1 cellular context compared by ENCODE assay signal in the genomic region with DNA sequence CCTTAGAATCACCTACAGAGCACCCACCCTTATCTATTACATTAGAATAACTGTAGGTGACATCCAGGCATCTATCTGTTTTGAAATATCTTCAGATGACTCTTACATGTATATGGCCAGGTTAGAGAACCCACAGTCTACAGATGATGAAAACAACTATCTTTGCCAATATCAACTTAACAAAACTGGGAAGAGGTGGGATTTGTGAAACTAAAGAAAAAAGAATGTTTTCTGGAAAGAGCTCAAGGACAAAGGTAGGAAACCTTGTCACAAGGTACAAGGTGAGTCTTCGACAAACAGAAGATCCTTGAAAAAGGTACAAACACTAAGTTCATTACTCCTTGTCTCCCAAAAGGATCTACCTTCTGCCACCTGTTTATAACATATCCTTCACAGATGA.
TF ChIP-seq lines count a peak whose summit lies in the region.

No MANE protein-coding gene starts in this region.

TF ChIP-seq in GM12878, 131 proteins besides CTCF, POLR2A, EP300 and RAD21 (continued from another document):
- no peak for TF ChIP-seq JUNB (IDR thresholded peaks at IDR 0.05)
- TF ChIP-seq, protein P1, sequence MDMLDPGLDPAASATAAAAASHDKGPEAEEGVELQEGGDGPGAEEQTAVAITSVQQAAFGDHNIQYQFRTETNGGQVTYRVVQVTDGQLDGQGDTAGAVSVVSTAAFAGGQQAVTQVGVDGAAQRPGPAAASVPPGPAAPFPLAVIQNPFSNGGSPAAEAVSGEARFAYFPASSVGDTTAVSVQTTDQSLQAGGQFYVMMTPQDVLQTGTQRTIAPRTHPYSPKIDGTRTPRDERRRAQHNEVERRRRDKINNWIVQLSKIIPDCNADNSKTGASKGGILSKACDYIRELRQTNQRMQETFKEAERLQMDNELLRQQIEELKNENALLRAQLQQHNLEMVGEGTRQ (IDR thresholded peaks at IDR 0.05; ENCODE audit: borderline replicate concordance, low read depth, low read length): no peak
- TF ChIP-seq YBX1 (IDR thresholded peaks at IDR 0.05): no peak
- no peak for TF ChIP-seq PAX8 (IDR thresholded peaks at IDR 0.05)
- TF ChIP-seq SREBF1 (IDR thresholded peaks at IDR 0.05; ENCODE audit: low read length): no peak
